In genomic region chr2:72695676-72696075, GRCh38 we compare ENCODE assay signal across 14 cellular contexts.
"Had no signal": no experiment of that assay in that cellular context is flagged by ENCODE, and none has a peak within 500 bp of the region (broad histone marks: within the 10 kb centered on the region; RNA-seq: fewer than 3 reads in every experiment).

No MANE protein-coding gene starts in this region.

- H3K27me3 Mint-ChIP-seq: activated CD4-positive, alpha-beta memory T cell treated with anti-CD3 and anti-CD28 coated beads, Interleukin-2, amount 10 ng/mL, durations not matched to agents 7 days and 5 days; activated naive CD8-positive, alpha-beta T cell; natural killer cell treated with Interleukin-12 subunit alpha and Interleukin-12 subunit beta and Interleukin-15 and Interleukin-18, amount 100 ng/mL, for 72 hours; stimulated activated naive CD8-positive, alpha-beta T cell treated with anti-CD3 and anti-CD28 coated beads, Interleukin-15, amount 100 ng/mL, for 72 hours had no signal

- H3K9me3 Mint-ChIP-seq: activated CD4-positive, alpha-beta memory T cell treated with anti-CD3 and anti-CD28 coated beads, Interleukin-2, amount 10 ng/mL, durations not matched to agents 7 days and 5 days; endodermal cell; natural killer cell treated with Interleukin-12 subunit alpha and Interleukin-12 subunit beta and Interleukin-15 and Interleukin-18, amount 100 ng/mL, for 72 hours; stimulated activated naive CD8-positive, alpha-beta T cell treated with anti-CD3 and anti-CD28 coated beads, Interleukin-15, amount 100 ng/mL, for 72 hours had no signal

- H3K36me3 Mint-ChIP-seq: natural killer cell treated with Interleukin-12 subunit alpha and Interleukin-12 subunit beta and Interleukin-15 and Interleukin-18, amount 100 ng/mL, for 72 hours had no signal

- H3K4me3 Mint-ChIP-seq: activated CD4-positive, alpha-beta memory T cell treated with anti-CD3 and anti-CD28 coated beads, Interleukin-2, amount 10 ng/mL, durations not matched to agents 7 days and 5 days; activated naive CD8-positive, alpha-beta T cell; endodermal cell; natural killer cell treated with Interleukin-12 subunit alpha and Interleukin-12 subunit beta and Interleukin-15 and Interleukin-18, amount 100 ng/mL, for 72 hours; stimulated activated naive CD8-positive, alpha-beta T cell treated with anti-CD3 and anti-CD28 coated beads, Interleukin-15, amount 100 ng/mL, for 72 hours had no signal

- DNase-seq: activated CD4-positive, alpha-beta memory T cell treated with anti-CD3 and anti-CD28 coated beads, Interleukin-2, amount 10 ng/mL, durations not matched to agents 7 days and 5 days; activated gamma-delta T cell; activated T-cell treated with anti-CD3 and anti-CD28 coated beads, Interleukin-2, amount 50 U/mL, for 48 hours; endodermal cell; hypothalamus; left cardiac atrium; pancreas; stimulated activated CD4-positive, alpha-beta T cell treated with anti-CD3 and anti-CD28 coated beads, Interleukin-4, amount 100 ng/mL, for 4 hours; stimulated activated naive CD8-positive, alpha-beta T cell treated with anti-CD3 and anti-CD28 coated beads, Interleukin-15, amount 100 ng/mL, for 72 hours; T1000 had no signal

- H3K4me1 Mint-ChIP-seq: activated CD4-positive, alpha-beta memory T cell treated with anti-CD3 and anti-CD28 coated beads, Interleukin-2, amount 10 ng/mL, durations not matched to agents 7 days and 5 days; stimulated activated naive CD8-positive, alpha-beta T cell treated with anti-CD3 and anti-CD28 coated beads, Interleukin-15, amount 100 ng/mL, for 72 hours had no signal

- H3K27ac ChIP-seq: pancreas, thoracic aorta, VCaP had no signal

- H3K27ac Mint-ChIP-seq: activated CD4-positive, alpha-beta memory T cell treated with anti-CD3 and anti-CD28 coated beads, Interleukin-2, amount 10 ng/mL, durations not matched to agents 7 days and 5 days; activated naive CD8-positive, alpha-beta T cell; endodermal cell; natural killer cell treated with Interleukin-12 subunit alpha and Interleukin-12 subunit beta and Interleukin-15 and Interleukin-18, amount 100 ng/mL, for 72 hours had no signal
